In the genomic region with DNA sequence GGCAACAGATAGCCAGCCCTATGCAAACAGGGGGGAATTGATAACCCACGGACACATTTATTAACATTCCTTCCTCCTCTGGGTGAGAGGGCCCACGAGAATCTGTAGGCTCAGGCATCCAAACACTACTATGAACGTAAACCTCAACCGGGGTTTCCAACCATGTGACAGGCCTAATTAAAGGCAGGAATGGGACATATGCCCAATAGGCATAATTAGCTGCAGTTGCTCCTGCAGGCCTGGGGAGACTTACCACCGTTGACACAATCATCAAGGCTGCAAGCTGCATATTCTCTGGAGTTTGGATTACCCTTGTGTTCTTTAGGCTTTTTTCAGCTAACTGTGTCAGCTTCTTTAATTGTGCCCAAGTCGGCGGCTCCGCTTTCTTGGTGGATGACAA, we compare ENCODE assay signal across 15 cellular contexts. TPM values are rescaled to one million over a fixed set of nuclear protein-coding genes. Genes with fewer than 3 reads are reported as not detected.
DNase-seq lines count a peak whose midpoint lies in the region; ATAC-seq and TF ChIP-seq lines count a peak whose summit lies in the region.
"Had no signal": no experiment of that assay in that cellular context is flagged by ENCODE, and none has a peak within 500 bp of the region (broad histone marks: within the 10 kb centered on the region; RNA-seq: fewer than 3 reads in every experiment).

No MANE protein-coding gene starts in this region.

- H2BK5ac ChIP-seq in mesendoderm (ENCODE audit: low read length), result no peak overlapping the region

- H3K27me3 ChIP-seq in GM23338 (ENCODE audit: insufficient read depth) (no peaks in the 10 kb centered on the region), mesendoderm (ENCODE audit: insufficient read depth, low read length, poor library complexity) (no peaks in the 10 kb centered on the region)
- H3K27me3 ChIP-seq: BLaER1 treated with 17β-estradiol and CSF1 and Interleukin-3, amounts not matched to agents 10 nM and 100 nM had no signal

- peaks cover 1% of the 10 kb centered on the region; the same call in 2 of the 3 replicates for H3K9me3 Mint-ChIP-seq in GM23338
- peaks cover 3% of the 10 kb centered on the region for H3K9me3 Mint-ChIP-seq in WTC11

- no peaks in the 10 kb centered on the region for H3K79me1 ChIP-seq in mesendoderm (ENCODE audit: low read length)

- H3K9me2 ChIP-seq in GM23338 (ENCODE audit: insufficient read depth), result 0 out of 2 replicates have a peak, but pooled peaks cover 4% of the 10 kb centered on the region

- ATAC-seq in GM23338 (no peak), WTC11 (peak; percentile 34; the same call in 1 of the 2 replicates), GM19328 (IDR thresholded peaks at IDR 0.05; ENCODE audit: unreplicated experiment) (no peak)
- ATAC-seq: HepG2 had no signal

- H2BK15ac ChIP-seq in mesendoderm (replicated peaks; ENCODE audit: low read depth), result no peak overlapping the region

- no peak for TF ChIP-seq CTCF in GM23338 (conservative IDR thresholded peaks at IDR 0.05; ENCODE audit: low read depth in 2 of 2)
- no peak for TF ChIP-seq CTCF in WTC11 (IDR thresholded peaks at IDR 0.05)

- H4K20me1 ChIP-seq in GM23338 (replicated peaks; ENCODE audit: insufficient read depth), result no peaks in the 10 kb centered on the region
- H4K20me1 ChIP-seq: BLaER1 treated with 17β-estradiol and CSF1 and Interleukin-3, amounts not matched to agents 10 nM and 100 nM had no signal

- H3K4me3 ChIP-seq in GM23338, result no peak overlapping the region
- H3K4me3 ChIP-seq in mesendoderm (ENCODE audit: low read length), result no peak overlapping the region
- H3K4me3 ChIP-seq: BLaER1 treated with 17β-estradiol and CSF1 and Interleukin-3, amounts not matched to agents 10 nM and 100 nM had no signal

- H3K4ac ChIP-seq in mesendoderm (ENCODE audit: low read depth, low read length), result no peak overlapping the region

- no peak overlapping the region for H4K8ac ChIP-seq in mesendoderm (ENCODE audit: low read depth, low read length)

- POLR2A ChIA-PET in WTC11 (lab: Charles Lee), result no interaction called here

- H3K36me3 ChIP-seq in GM23338 (ENCODE audit: insufficient read depth), result no peaks in the 10 kb centered on the region
- no peaks in the 10 kb centered on the region for H3K36me3 ChIP-seq in mesendoderm (ENCODE audit: control insufficient read depth, insufficient read depth, low read length)
- H3K36me3 ChIP-seq: BLaER1 treated with 17β-estradiol and CSF1 and Interleukin-3, amounts not matched to agents 10 nM and 100 nM had no signal

- H3K56ac ChIP-seq in mesendoderm (ENCODE audit: low read length), result no peak overlapping the region

- H3K27ac Mint-ChIP-seq in GM23338 (no peak overlapping the region), WTC11 (no peak overlapping the region)
- H3K27ac Mint-ChIP-seq: CD4-positive, CD25-positive, alpha-beta regulatory T cell had no signal

- no CpG with 5 or more reads among the region's 8 CpGs for WGBS in mesendoderm (ENCODE audit: extremely low coverage, insufficient coverage, low lambda C conversion rate)

- H2BK120ac ChIP-seq in mesendoderm (ENCODE audit: low read depth, low read length), result no peak overlapping the region

- H3K4me3 Mint-ChIP-seq in GM23338 (no peak overlapping the region), WTC11 (no peak overlapping the region)
- H3K4me3 Mint-ChIP-seq: CD4-positive, CD25-positive, alpha-beta regulatory T cell had no signal

- peaks cover 7% of the 10 kb centered on the region; the same call in 1 of the 3 replicates for H3K4me1 Mint-ChIP-seq in GM23338
- H3K4me1 Mint-ChIP-seq in WTC11, result peaks cover 16% of the 10 kb centered on the region

- no peak overlapping the region for H2AK5ac ChIP-seq in mesendoderm (ENCODE audit: low read length)

- no peak overlapping the region for H3K18ac ChIP-seq in mesendoderm (ENCODE audit: low read length)

- CTCF ChIA-PET in WTC11 (lab: Charles Lee), result no interaction called here

- H3K9ac ChIP-seq in mesendoderm (ENCODE audit: low read length), result no peak overlapping the region
- H3K9ac ChIP-seq: BLaER1 treated with 17β-estradiol and CSF1 and Interleukin-3, amounts not matched to agents 10 nM and 100 nM had no signal

- H3K23ac ChIP-seq in mesendoderm (ENCODE audit: low read length), result no peak overlapping the region

- H3K27me3 Mint-ChIP-seq in GM23338 (ENCODE audit: insufficient read depth, low read depth, poor library complexity) (peaks cover 4% of the 10 kb centered on the region), WTC11 (ENCODE audit: low read depth) (no peaks in the 10 kb centered on the region)
- H3K27me3 Mint-ChIP-seq: CD4-positive, CD25-positive, alpha-beta regulatory T cell had no signal

- no peaks in the 10 kb centered on the region for H3K36me3 Mint-ChIP-seq in GM23338 (ENCODE audit: low read depth)
- no peaks in the 10 kb centered on the region for H3K36me3 Mint-ChIP-seq in WTC11

- H4K5ac ChIP-seq in mesendoderm (ENCODE audit: low read length), result no peak overlapping the region

- peak overlapping the region; percentile 75; the same call in 1 of the 2 replicates for H2AFZ ChIP-seq in GM23338

- H3F3A ChIP-seq in GM23338 (replicated peaks; ENCODE audit: low read depth), result no peaks in the 10 kb centered on the region

- H3K4me1 ChIP-seq in GM23338 (ENCODE audit: insufficient read depth) (peaks cover 5% of the 10 kb centered on the region; the same call in 1 of the 2 replicates), mesendoderm (ENCODE audit: control insufficient read depth, low read depth, low read length) (no peaks in the 10 kb centered on the region)
- H3K4me1 ChIP-seq: BLaER1 treated with 17β-estradiol and CSF1 and Interleukin-3, amounts not matched to agents 10 nM and 100 nM had no signal

- DNase-seq in DMS 273 (lab: John Stamatoyannopoulos, UW; ENCODE audit: unreplicated experiment), result peak; percentile 12
- DNase-seq in DMS 273 treated with DMSO at 0.1 percent for 48 hours (lab: John Stamatoyannopoulos, UW), result no peak
- DNase-seq in GM23338 (ENCODE audit: low spot score), result peak; percentile 6
- DNase-seq in WTC11 (ENCODE audit: low spot score), result no peak
- peak; percentile 6 for DNase-seq in mesendoderm
- DNase-seq in NCI-H82 (lab: John Stamatoyannopoulos, UW), result no peak
- no peak for DNase-seq in activated CD4-positive, alpha-beta T cell treated with anti-CD3 and anti-CD28 coated beads, Interleukin-2, amount 50 U/mL, for 1 hour
- DNase-seq: CD4-positive, CD25-positive, alpha-beta regulatory T cell; DMS79; GF-D8; H7 had no signal

- H3K79me2 ChIP-seq in GM23338 (replicated peaks; ENCODE audit: insufficient read depth), result no peaks in the 10 kb centered on the region
- no peaks in the 10 kb centered on the region for H3K79me2 ChIP-seq in mesendoderm (ENCODE audit: control insufficient read depth, insufficient read depth, low read length)

- no peak overlapping the region for H3K4me2 ChIP-seq in GM23338
- H3K4me2 ChIP-seq in mesendoderm (ENCODE audit: low read length), result no peak overlapping the region
- H3K4me2 ChIP-seq: BLaER1 treated with 17β-estradiol and CSF1 and Interleukin-3, amounts not matched to agents 10 nM and 100 nM had no signal

- H3K27ac ChIP-seq in GM23338 (ENCODE audit: low read depth) (no peak overlapping the region), mesendoderm (ENCODE audit: low read depth, low read length) (no peak overlapping the region)
- H3K27ac ChIP-seq: 22Rv1; BLaER1 treated with 17β-estradiol and CSF1 and Interleukin-3, amounts not matched to agents 10 nM and 100 nM had no signal

TF ChIP-seq in WTC11, 78 proteins besides CTCF, POLR2A, EP300 and RAD21:
- TF ChIP-seq NR2C2 (CRISPR knock-in tag; IDR thresholded peaks at IDR 0.05), result no peak

RNA-seq across cellular contexts. Expression of gene GBP1, which starts 22.2 kb away (rescaled TPM):
- not detected in 2 replicates for total RNA-seq in GM23338 (2014; rRNA removed; shearing (Covaris generic))
- 0.13 TPM in 1 of 2 replicates, not detected in the other for polyA plus RNA-seq in GM23338 (2016; fragmentation: Nextera tagmentation; extraction: Ambion mirVana)
- 0.20 to 0.44 TPM in 2 of 3 replicates, not detected in the other for total RNA-seq in WTC11 (2021)
- 0.13 TPM for polyA plus RNA-seq in mesendoderm (2013, experiment 1 of 2)
- polyA plus RNA-seq in mesendoderm (2013, experiment 2 of 2), result 0.27 TPM
- total RNA-seq: H7 had no signal

RNA-seq across cellular contexts. Expression of gene GBP2, which starts 38.7 kb away (rescaled TPM):
- total RNA-seq in GM23338 (2014; rRNA removed; shearing (Covaris generic)), result not detected in 2 replicates
- not detected in 2 replicates for polyA plus RNA-seq in GM23338 (2016; fragmentation: Nextera tagmentation; extraction: Ambion mirVana)
- total RNA-seq in WTC11 (2021), result 0.24 to 0.69 TPM (median 0.46 TPM) in 3 replicates
- 0.06 TPM for polyA plus RNA-seq in mesendoderm (2013, experiment 1 of 2)
- 0.08 TPM for polyA plus RNA-seq in mesendoderm (2013, experiment 2 of 2)

Comparison
In these comparisons a context has a peak if more than half of its experiments do, and no peak if none do; other contexts are left out.
1. DNase-seq: peak in DMS 273 (single experiment), GM23338 (single experiment) and mesendoderm (single experiment); none in DMS 273 treated with DMSO at 0.1 percent for 48 hours (single experiment), WTC11 (single experiment), NCI-H82 (single experiment) and activated CD4-positive, alpha-beta T cell treated with anti-CD3 and anti-CD28 coated beads, Interleukin-2, amount 50 U/mL, for 1 hour (single experiment).